9 cellular contexts compared by ENCODE assay signal in the genomic region with DNA sequence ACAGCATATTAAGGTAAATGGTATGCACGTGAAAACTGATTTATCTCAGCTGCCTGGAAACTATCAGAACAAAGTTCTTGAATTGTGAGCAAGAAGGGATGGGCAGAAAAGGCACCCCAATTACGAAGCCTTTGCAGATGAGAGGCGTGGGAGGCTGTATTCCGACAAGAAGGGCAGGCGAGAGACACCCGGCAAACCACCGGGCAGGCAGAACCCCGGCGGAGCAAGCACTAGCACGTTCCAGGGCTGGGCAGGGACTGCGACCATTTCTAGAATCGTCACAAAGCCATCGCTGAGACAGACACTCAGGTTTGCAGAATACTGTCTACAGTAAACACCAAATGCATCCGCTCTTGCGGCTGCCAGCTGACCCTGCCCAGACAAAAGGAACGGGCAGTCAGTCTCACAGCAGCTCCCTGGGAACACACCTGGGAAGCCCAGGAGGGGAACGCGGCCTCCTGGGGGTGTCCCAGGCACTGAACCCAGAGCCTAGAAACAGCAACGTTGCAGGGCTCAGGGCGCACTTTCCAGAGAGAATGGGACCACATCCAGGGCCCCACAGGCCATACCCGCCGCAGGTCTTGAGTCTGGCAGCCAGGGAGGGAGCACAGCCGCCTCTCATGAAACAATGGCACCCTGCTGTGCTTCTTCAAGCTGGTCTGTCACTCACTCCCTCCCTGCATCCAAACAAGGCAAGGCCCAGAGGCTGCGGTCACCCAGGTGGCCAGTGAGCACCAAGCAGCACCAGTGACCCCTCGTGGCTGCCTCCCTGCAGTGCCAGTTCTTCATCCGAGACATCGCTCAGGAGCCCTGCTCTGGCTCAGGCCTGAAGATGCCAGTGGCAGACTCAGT.
DNase-seq lines count a peak whose midpoint lies in the region; ATAC-seq and TF ChIP-seq lines count a peak whose summit lies in the region.
"Had no signal": no experiment of that assay in that cellular context is flagged by ENCODE, and none has a peak within 500 bp of the region (broad histone marks: within the 10 kb centered on the region; RNA-seq: fewer than 3 reads in every experiment).

No MANE protein-coding gene starts in this region.

- no peak for TF ChIP-seq CTCF in A673 (conservative IDR thresholded peaks at IDR 0.05; ENCODE audit: low read depth, low read length)
- no peak for TF ChIP-seq CTCF in activated CD8-positive, alpha-beta T cell treated with anti-CD3 and anti-CD28 coated beads for 36 hours (IDR thresholded peaks at IDR 0.05)

- no peak overlapping the region for H3K27ac ChIP-seq in A673 (ENCODE audit: low read depth, low read length, poor library complexity, severe bottlenecking)

- ATAC-seq in esophagus mucosa (peak; percentile 79), GM19324 (IDR thresholded peaks at IDR 0.05; ENCODE audit: low FRiP score, unreplicated experiment) (no peak)
- ATAC-seq in activated CD8-positive, alpha-beta T cell treated with anti-CD3 and anti-CD28 coated beads for 36 hours, result no peak

- H3K9me3 ChIP-seq in A673 (ENCODE audit: low read depth, low read length, poor library complexity, severe bottlenecking), result peaks cover 19% of the 10 kb centered on the region

- no TSS peak for BruUV-seq in A673 (replicated peaks; lab: Mats Ljungman, UMichigan)

- no peaks in the 10 kb centered on the region for H3K4me1 ChIP-seq in A673 (ENCODE audit: insufficient read depth, low read length, poor library complexity, severe bottlenecking)

- H3K4me1 Mint-ChIP-seq in activated CD8-positive, alpha-beta T cell treated with anti-CD3 and anti-CD28 coated beads for 36 hours (ENCODE audit: low read depth), result no peaks in the 10 kb centered on the region

- intact Hi-C loops in A673 (cut with micrococcal nuclease; ENCODE audit: unreplicated experiment), result no loop called here
- intact Hi-C loops in activated CD8-positive, alpha-beta T cell treated with anti-CD3 and anti-CD28 coated beads for 36 hours (cut with micrococcal nuclease), result no loop called here

- no peak overlapping the region for H3K27ac Mint-ChIP-seq in activated CD8-positive, alpha-beta T cell treated with anti-CD3 and anti-CD28 coated beads for 36 hours
- H3K27ac Mint-ChIP-seq: activated CD4-positive, alpha-beta memory T cell treated with anti-CD3 and anti-CD28 coated beads for 36 hours had no signal

- no peaks in the 10 kb centered on the region for H3K36me3 ChIP-seq in A673 (ENCODE audit: insufficient read depth, low read length, poor library complexity, severe bottlenecking)

- peaks cover 8% of the 10 kb centered on the region for H3K27me3 Mint-ChIP-seq in activated CD8-positive, alpha-beta T cell treated with anti-CD3 and anti-CD28 coated beads for 36 hours
- H3K27me3 Mint-ChIP-seq: activated CD4-positive, alpha-beta memory T cell treated with anti-CD3 and anti-CD28 coated beads for 36 hours had no signal

- H3K36me3 Mint-ChIP-seq in activated CD8-positive, alpha-beta T cell treated with anti-CD3 and anti-CD28 coated beads for 36 hours (ENCODE audit: low read depth), result no peaks in the 10 kb centered on the region
- H3K36me3 Mint-ChIP-seq: activated CD4-positive, alpha-beta memory T cell treated with anti-CD3 and anti-CD28 coated beads for 36 hours had no signal

- peak; percentile 10 for DNase-seq in HT-29 (ENCODE audit: low spot score)
- DNase-seq in NCI-H510A (lab: John Stamatoyannopoulos, UW), result peak; percentile 94
- DNase-seq in pons (ENCODE audit: low spot score), result peak; percentile 46
- DNase-seq in NOMO-1 (lab: John Stamatoyannopoulos, UW; ENCODE audit: unreplicated experiment in 2 of 2), result no peak
- no peak for DNase-seq in A673 (ENCODE audit: low spot score)
- no peak for DNase-seq in activated CD8-positive, alpha-beta T cell treated with anti-CD3 and anti-CD28 coated beads for 36 hours
- DNase-seq: activated CD4-positive, alpha-beta memory T cell treated with anti-CD3 and anti-CD28 coated beads for 36 hours had no signal

- H3K9me3 Mint-ChIP-seq in activated CD8-positive, alpha-beta T cell treated with anti-CD3 and anti-CD28 coated beads for 36 hours, result peaks cover 14% of the 10 kb centered on the region

- H3K4me3 Mint-ChIP-seq in activated CD8-positive, alpha-beta T cell treated with anti-CD3 and anti-CD28 coated beads for 36 hours, result no peak overlapping the region
- H3K4me3 Mint-ChIP-seq: activated CD4-positive, alpha-beta memory T cell treated with anti-CD3 and anti-CD28 coated beads for 36 hours had no signal

- no peak overlapping the region for H3K4me3 ChIP-seq in A673 (ENCODE audit: low read depth, low read length, poor library complexity, severe bottlenecking)

- POLR2A ChIA-PET in A673 (lab: Charles Lee; ENCODE audit: low non-redundant PET), result no interaction called here
- POLR2A ChIA-PET in activated CD8-positive, alpha-beta T cell treated with anti-CD3 and anti-CD28 coated beads for 36 hours (lab: Charles Lee), result no interaction called here

- no peaks in the 10 kb centered on the region for H3K27me3 ChIP-seq in A673 (replicated peaks; ENCODE audit: insufficient read depth, low read depth, low read length, poor library complexity)

- CTCF ChIA-PET in A673 (lab: Charles Lee), result no interaction called here
- CTCF ChIA-PET in activated CD8-positive, alpha-beta T cell treated with anti-CD3 and anti-CD28 coated beads for 36 hours (lab: Charles Lee), result no interaction called here

Comparison
In these comparisons a context has a peak if more than half of its experiments do, and no peak if none do; other contexts are left out.
1. DNase-seq: peak in HT-29 (single experiment), NCI-H510A (single experiment) and pons (single experiment); none in NOMO-1 (0 of 2), A673 (single experiment) and activated CD8-positive, alpha-beta T cell treated with anti-CD3 and anti-CD28 coated beads for 36 hours (single experiment).